ENCODE assay signal across 8 cellular contexts in genomic region chrX:109774706-109775105, GRCh38. TPM values are rescaled to one million over a fixed set of nuclear protein-coding genes. Genes with fewer than 3 reads are reported as not detected.
DNase-seq lines count a peak whose midpoint lies in the region; ATAC-seq, FAIRE-seq and TF ChIP-seq lines count a peak whose summit lies in the region.

No MANE protein-coding gene starts in this region.

- no peak for TF ChIP-seq RAD21 in GM12878 (IDR thresholded peaks at IDR 0.05; ENCODE audit: insufficient read depth, low read depth, low read length)

- peak; percentile 64 to 85; a peak in 2 of 4 replicates for TF ChIP-seq EP300 in GM12878 (IDR thresholded peaks at IDR 0.05; ENCODE audit: borderline replicate concordance in 1 of 2, control insufficient read depth in 1 of 2, low read depth in 2 of 2, low read length in 2 of 2)

- H3K4me1 Mint-ChIP-seq in nephron progenitor cell, result no peaks in the 10 kb centered on the region

- no peaks in the 10 kb centered on the region for H3K79me2 ChIP-seq in GM12878 (ENCODE audit: control insufficient read depth, insufficient read depth, low read length)

- H3K9ac ChIP-seq in GM12878 (ENCODE audit: control insufficient read depth, insufficient read depth, low read length), result no peak overlapping the region

- no peak for TF ChIP-seq CTCF in GM12878 (IDR thresholded peaks at IDR 0.05 in 2 of 3, conservative IDR thresholded peaks at IDR 0.05 in 1 of 3; ENCODE audit: control insufficient read depth in 2 of 3, extremely low read depth in 1 of 3, insufficient read depth in 1 of 3, low read depth in 3 of 3, low read length in 3 of 3)
- TF ChIP-seq CTCF in nephron progenitor cell (IDR thresholded peaks at IDR 0.05), result no peak

- CTCF ChIA-PET in GM12878 (lab: Yijun Ruan, JAX), result interaction anchor here (0.7 to 2.9 kb wide), 12 partner anchors 9 to 82 kb away, joined by 3 to 16 read pairs (median 4); partner anchors contain the start of gene ACSL4

- BruUV-seq in GM12878 (replicated peaks; lab: Mats Ljungman, UMichigan), result no TSS peak

- H2AFZ ChIP-seq in GM12878 (ENCODE audit: control insufficient read depth, low read depth, low read length), result no peak overlapping the region; the same call in 1 of the 2 replicates

- intact Hi-C loops in GM12878 (cut with micrococcal nuclease; ENCODE audit: unreplicated experiment) (loop anchor here (1.0 to 5.0 kb wide), 3 partner anchors 41 to 74 kb away; partner anchors contain the start of gene ACSL4), aorta (cut with DNase I) (no loop called here)

- WGBS in GM12878 (ENCODE audit: insufficient coverage, insufficient replicate concordance, low lambda C conversion rate, missing lambda C conversion rate), result under 1% methylated on average over 5 of the region's 5 CpGs
- 52 to 71% methylated on average over 5 of the region's 5 CpGs for WGBS in aorta, 2 donors

- H3K9me3 ChIP-seq in GM12878 (replicated peaks; ENCODE audit: control insufficient read depth, insufficient read depth, low read length) (no peaks in the 10 kb centered on the region), aorta (ENCODE audit: control insufficient read depth, low read length) (no peaks in the 10 kb centered on the region)

- POLR2A ChIA-PET in GM12878 (lab: Charles Lee), result interaction anchor here (0.6 to 2.1 kb wide), 9 partner anchors 9 to 81 kb away, joined by 3 to 10 read pairs (median 4); no protein-coding TSS in a partner anchor

- H3K27ac Mint-ChIP-seq in nephron progenitor cell, result no peak overlapping the region

- H3K27me3 Mint-ChIP-seq in nephron progenitor cell (ENCODE audit: low read depth, poor library complexity), result no peaks in the 10 kb centered on the region

- TF ChIP-seq POLR2A in GM12878 (IDR thresholded peaks at IDR 0.05; ENCODE audit: low read depth, low read length), result no peak

- H3K9me3 Mint-ChIP-seq in nephron progenitor cell, result peaks cover 24% of the 10 kb centered on the region

- H3K4me3 ChIP-seq in GM12878 (no peak overlapping the region), aorta (ENCODE audit: low read length in 2 of 2) (no peak overlapping the region)

- ATAC-seq in GM19328 (IDR thresholded peaks at IDR 0.05; ENCODE audit: unreplicated experiment) (peak; percentile 85), HG03139 (IDR thresholded peaks at IDR 0.05; ENCODE audit: unreplicated experiment) (peak; percentile 97), GM12878 (peak; percentile 97), aorta (ENCODE audit: low FRiP score) (peak; percentile 41)

- H3K36me3 Mint-ChIP-seq in nephron progenitor cell (ENCODE audit: low read depth), result peaks cover 10% of the 10 kb centered on the region

- H3K4me3 Mint-ChIP-seq in nephron progenitor cell, result no peak overlapping the region

- no peaks in the 10 kb centered on the region for H4K20me1 ChIP-seq in GM12878 (ENCODE audit: control insufficient read depth, insufficient read depth)

- FAIRE-seq in GM12878 (lab: Jason Lieb, UNC), result peak; percentile 85

- in situ Hi-C loops in GM12878 (cut with MboI), result no loop called here

- SMC1A ChIA-PET in GM12878 (lab: Charles Lee; ENCODE audit: uncharacterized antibody, unreplicated experiment), result interaction anchor here (0.6 to 5.7 kb wide), 19 partner anchors 9 to 847 kb away, joined by 3 to 44 read pairs (median 8); partner anchors contain the start of gene ACSL4

- DNase-seq in AG08395 (ENCODE audit: low spot score) (peak; percentile 72), GM12878 (ENCODE audit: low read depth, low spot score) (peak; percentile 50), aorta (no peak), nephron progenitor cell (no peak), activated T-cell treated with anti-CD3 and anti-CD28 coated beads for 4 hours (no peak), cerebellar cortex (ENCODE audit: low spot score) (no peak)

- H3K4me2 ChIP-seq in GM12878 (ENCODE audit: control insufficient read depth, insufficient read depth), result no peak overlapping the region

- no peaks in the 10 kb centered on the region for H3K27me3 ChIP-seq in GM12878 (replicated peaks in 1 of 2; ENCODE audit: control insufficient read depth in 2 of 2, insufficient read depth in 2 of 2, low read length in 1 of 2)
- H3K27me3 ChIP-seq in aorta (ENCODE audit: control insufficient read depth in 1 of 2, insufficient read depth in 2 of 2, low read length in 1 of 2), result no peaks in the 10 kb centered on the region

- no peaks in the 10 kb centered on the region for H3K36me3 ChIP-seq in GM12878 (ENCODE audit: control insufficient read depth in 2 of 2, insufficient read depth in 2 of 2, low read length in 1 of 2)
- no peaks in the 10 kb centered on the region for H3K36me3 ChIP-seq in aorta (ENCODE audit: control insufficient read depth in 1 of 2, insufficient read depth in 2 of 2, low read length in 1 of 2)

- 0 out of 2 replicates have a peak overlapping the region, but pooled peaks have one; percentile 12 for H3K27ac ChIP-seq in GM12878 (ENCODE audit: control insufficient read depth, insufficient read depth)
- H3K27ac ChIP-seq in aorta (ENCODE audit: low read depth in 1 of 2, low read length in 2 of 2), result no peak overlapping the region

- RAD21 ChIA-PET in GM12878 (lab: Charles Lee; ENCODE audit: unreplicated experiment), result interaction anchor here (0.7 to 4.5 kb wide), 18 partner anchors 9 to 287 kb away, joined by 3 to 33 read pairs (median 4); partner anchors contain the start of gene ACSL4

- peaks cover 6% of the 10 kb centered on the region; the same call in 1 of the 2 replicates for H3K4me1 ChIP-seq in GM12878 (ENCODE audit: control insufficient read depth, insufficient read depth, low read length)
- no peaks in the 10 kb centered on the region for H3K4me1 ChIP-seq in aorta (ENCODE audit: control insufficient read depth in 1 of 2, insufficient read depth in 2 of 2, low read length in 2 of 2)

TF ChIP-seq in GM12878, 131 proteins besides CTCF, POLR2A, EP300 and RAD21 (continues in another document):
- TF ChIP-seq KLF5 (IDR thresholded peaks at IDR 0.05; ENCODE audit: partially characterized antibody) (peak; percentile 41), ASH2L (IDR thresholded peaks at IDR 0.05; ENCODE audit: borderline replicate concordance, low read depth) (no peak), DPF2 (IDR thresholded peaks at IDR 0.05) (peak; percentile 74), LARP7 (IDR thresholded peaks at IDR 0.05) (no peak), RELA (IDR thresholded peaks at IDR 0.05; ENCODE audit: borderline replicate concordance, partially characterized antibody) (peak; percentile 58), RAD51 (IDR thresholded peaks at IDR 0.05) (no peak), SPI1 (IDR thresholded peaks at IDR 0.05; ENCODE audit: borderline replicate concordance, insufficient read depth, low read depth, low read length) (no peak), ESRRA (IDR thresholded peaks at IDR 0.05; ENCODE audit: low read length) (peak; percentile 51; the same call in 1 of the 2 replicates), EGR1 (IDR thresholded peaks at IDR 0.05; ENCODE audit: borderline replicate concordance in 1 of 2, low read depth in 2 of 2, low read length in 2 of 2) (peak in 1 of 2 experiments; percentile 6; a peak in 1 of 3 replicates), CHD4 (IDR thresholded peaks at IDR 0.05) (no peak), TAF1 (IDR thresholded peaks at IDR 0.05; ENCODE audit: borderline replicate concordance, low read depth, low read length) (no peak), FOS (IDR thresholded peaks at IDR 0.05; ENCODE audit: borderline replicate concordance, extremely low read depth, insufficient read length) (no peak), ATF2 (IDR thresholded peaks at IDR 0.05; ENCODE audit: low read length) (peak; percentile 95), ELK1 (IDR thresholded peaks at IDR 0.05; ENCODE audit: low read depth, low read length) (no peak), ZNF622 (IDR thresholded peaks at IDR 0.05) (no peak), BHLHE40 (IDR thresholded peaks at IDR 0.05; ENCODE audit: borderline replicate concordance in 1 of 2, low read depth in 2 of 2, low read length in 1 of 2) (peak; percentile 57 to 62; a peak in 2 of 4 replicates)

RNA-seq across cellular contexts. Expression of gene ACSL4, which starts 41.6 kb away (rescaled TPM):
- total RNA-seq in GM12878 (2013; cell fraction: nucleolus; rRNA removed), result 94.3 and 107 TPM in 2 replicates
- total RNA-seq in GM12878 (2014; rRNA removed) (53.5 and 60.1 TPM in 2 replicates), GM12878 (2014; rRNA removed; fragmentation: Illumina TruSeq; extraction: Trizol) (66.6 and 71.9 TPM in 2 replicates), GM12878 (2021) (59.1 TPM in 2 replicates), aorta (10 to 100 TPM; 47.8 to 73.5 TPM)
- polyA plus RNA-seq in GM12878 (2011; ENCODE audit: low read depth), result 9.7 TPM
- polyA plus RNA-seq in GM12878 (2011; rRNA removed) (50.4 and 80.9 TPM in 2 replicates), GM12878 (2014; fragmentation: Illumina TruSeq; extraction: Trizol) (57.5 and 78.8 TPM in 2 replicates), GM12878 (2014; fragmentation: Nextera tagmentation; extraction: Ambion mirVana) (10 to 100 TPM; 20.7 to 23.6 TPM), GM12878 (2014; rRNA removed) (36.2 and 38.8 TPM in 2 replicates), GM12878 (2016; fragmentation: Nextera tagmentation; extraction: Ambion mirVana) (10 to 100 TPM; 35.7 to 40.4 TPM), aorta (10 to 100 TPM; 16.2 to 16.4 TPM)
- polyA plus RNA-seq in GM12878 (2011; cell fraction: cytosol; rRNA removed), result 21.7 and 25.6 TPM in 2 replicates
- polyA plus RNA-seq in GM12878 (2011; cell fraction: nucleus; rRNA removed), result 25.4 and 39.7 TPM in 2 replicates
- 16.0 and 24.3 TPM in 2 replicates for polyA plus RNA-seq in GM12878 (2012)
- 86.8 and 92.8 TPM in 2 replicates for polyA minus RNA-seq in GM12878 (2011; rRNA and poly(A)+ RNA removed)
- polyA minus RNA-seq in GM12878 (2011; cell fraction: cytosol; rRNA and poly(A)+ RNA removed), result 33.5 and 50.7 TPM in 2 replicates
- polyA minus RNA-seq in GM12878 (2011; cell fraction: nucleus; rRNA and poly(A)+ RNA removed), result 20.4 and 42.1 TPM in 2 replicates

Comparison
In these comparisons a context has a peak if more than half of its experiments do, and no peak if none do; other contexts are left out.
1. DNase-seq: peak in AG08395 (single experiment) and GM12878 (single experiment); none in aorta (0 of 2), nephron progenitor cell (single experiment), activated T-cell treated with anti-CD3 and anti-CD28 coated beads for 4 hours (single experiment) and cerebellar cortex (single experiment).
2. ATAC-seq: peak in every context shown above with its lines; median percentile 97 in HG03139; 97 in GM12878; 85 in GM19328; 41 in aorta.